In genomic region chr2:49068613-49069012, GRCh38 we compare ENCODE assay signal across 19 cellular contexts.
A peak's percentile ranks its signal among the peaks of the same experiment; 100 is the strongest.
DNase-seq lines count a peak whose midpoint lies in the region; ATAC-seq and TF ChIP-seq lines count a peak whose summit lies in the region.
"Had no signal": no experiment of that assay in that cellular context is flagged by ENCODE, and none has a peak within 500 bp of the region (broad histone marks: within the 10 kb centered on the region; RNA-seq: fewer than 3 reads in every experiment).

No MANE protein-coding gene starts in this region.

- TF ChIP-seq EP300 in Ishikawa (IDR thresholded peaks at IDR 0.05; ENCODE audit: borderline replicate concordance): no peak
- TF ChIP-seq EP300 in esophagus muscularis mucosa (IDR thresholded peaks at IDR 0.05): no peak

- intact Hi-C loops in esophagus muscularis mucosa (cut with DNase I): no loop called here
- intact Hi-C loops in prostate gland (cut with DNase I): no loop called here

- no peak overlapping the region for H3K4me3 Mint-ChIP-seq in WTC11
- H3K4me3 Mint-ChIP-seq: CD14-positive monocyte; CD4-positive, alpha-beta memory T cell; CD4-positive, CD25-positive, alpha-beta regulatory T cell; CD8-positive, alpha-beta memory T cell had no signal

- H3K9me3 Mint-ChIP-seq in WTC11: no peaks in the 10 kb centered on the region; the same call in 1 of the 2 replicates

- H3K9me3 ChIP-seq in parathyroid adenoma (ENCODE audit: control insufficient read depth, low read length): no peaks in the 10 kb centered on the region
- H3K9me3 ChIP-seq in esophagus muscularis mucosa: peaks cover 0 to 5% (median 2%) of the 10 kb centered on the region in 4 donors
- no peaks in the 10 kb centered on the region for H3K9me3 ChIP-seq in prostate gland
- H3K9me3 ChIP-seq: BE2C, BLaER1 had no signal

- no peak for TF ChIP-seq CTCF in WTC11 (IDR thresholded peaks at IDR 0.05)
- no peak for TF ChIP-seq CTCF in parathyroid adenoma (IDR thresholded peaks at IDR 0.05)
- TF ChIP-seq CTCF in esophagus muscularis mucosa (IDR thresholded peaks at IDR 0.05): no peak
- TF ChIP-seq CTCF in prostate gland (IDR thresholded peaks at IDR 0.05): no peak

- no peaks in the 10 kb centered on the region; the same call in 1 of the 2 replicates for H3K4me1 Mint-ChIP-seq in WTC11
- H3K4me1 Mint-ChIP-seq: CD14-positive monocyte; CD4-positive, alpha-beta memory T cell; CD4-positive, CD25-positive, alpha-beta regulatory T cell; CD8-positive, alpha-beta memory T cell had no signal

- H3K36me3 Mint-ChIP-seq in WTC11: no peaks in the 10 kb centered on the region
- H3K36me3 Mint-ChIP-seq: CD14-positive monocyte; CD4-positive, alpha-beta memory T cell; CD4-positive, CD25-positive, alpha-beta regulatory T cell; CD8-positive, alpha-beta memory T cell had no signal

- H3K27ac ChIP-seq in parathyroid adenoma: no peak overlapping the region
- no peak overlapping the region for H3K27ac ChIP-seq in esophagus muscularis mucosa (replicated peaks in 1 of 4)
- no peak overlapping the region for H3K27ac ChIP-seq in prostate gland
- H3K27ac ChIP-seq: BLaER1 had no signal

- TF ChIP-seq POLR2A in esophagus muscularis mucosa (IDR thresholded peaks at IDR 0.05; ENCODE audit: low read depth): no peak
- TF ChIP-seq POLR2A in prostate gland (IDR thresholded peaks at IDR 0.05): no peak

- H3K79me2 ChIP-seq in parathyroid adenoma: no peaks in the 10 kb centered on the region

- H3K27me3 ChIP-seq in parathyroid adenoma (ENCODE audit: control insufficient read depth, insufficient read depth, low read length) (no peaks in the 10 kb centered on the region), esophagus muscularis mucosa (no peaks in the 10 kb centered on the region), prostate gland (replicated peaks; ENCODE audit: insufficient read depth) (no peaks in the 10 kb centered on the region)
- H3K27me3 ChIP-seq: BE2C, BLaER1 had no signal

- POLR2A ChIA-PET in WTC11 (lab: Charles Lee): no interaction called here

- H3K4me3 ChIP-seq in parathyroid adenoma (ENCODE audit: low read depth, low read length) (no peak overlapping the region), esophagus muscularis mucosa (no peak overlapping the region), prostate gland (no peak overlapping the region)
- H3K4me3 ChIP-seq: BLaER1 had no signal

- no peaks in the 10 kb centered on the region for H3K27me3 Mint-ChIP-seq in WTC11 (ENCODE audit: low read depth)
- H3K27me3 Mint-ChIP-seq: CD4-positive, alpha-beta memory T cell; CD4-positive, CD25-positive, alpha-beta regulatory T cell; CD8-positive, alpha-beta memory T cell had no signal

- H3K27ac Mint-ChIP-seq in WTC11: no peak overlapping the region
- H3K27ac Mint-ChIP-seq: CD14-positive monocyte; CD4-positive, alpha-beta memory T cell; CD4-positive, CD25-positive, alpha-beta regulatory T cell; CD8-positive, alpha-beta memory T cell had no signal

- no peak overlapping the region for H3K9ac ChIP-seq in parathyroid adenoma
- H3K9ac ChIP-seq: BLaER1 had no signal

- CTCF ChIA-PET in WTC11 (lab: Charles Lee): no interaction called here

- no peak overlapping the region for H3K4me2 ChIP-seq in parathyroid adenoma (ENCODE audit: low read length)
- H3K4me2 ChIP-seq: BLaER1 had no signal

- no peak for TF ChIP-seq RAD21 in Ishikawa (IDR thresholded peaks at IDR 0.05; ENCODE audit: low read depth)

- DNase-seq in WTC11 (ENCODE audit: low spot score) (no peak), SIG-M5 treated with dmso at 0.1 percent for 504 hours (lab: John Stamatoyannopoulos, UW; ENCODE audit: unreplicated experiment) (no peak), esophagus muscularis mucosa (ENCODE audit: extremely low spot score) (no peak), prostate gland (ENCODE audit: low spot score) (no peak)
- DNase-seq: 8988T; ACHN; BE2C; C1 segment of cervical spinal cord; Calu3; CD4-positive, alpha-beta memory T cell; CD4-positive, CD25-positive, alpha-beta regulatory T cell; CD8-positive, alpha-beta memory T cell; COR-L47; DMS79 treated with DMSO at 0.1 percent for 48 hours; GF-D8 had no signal

- H3K36me3 ChIP-seq in parathyroid adenoma (ENCODE audit: control insufficient read depth, insufficient read depth, low read length) (no peaks in the 10 kb centered on the region), esophagus muscularis mucosa (no peaks in the 10 kb centered on the region), prostate gland (no peaks in the 10 kb centered on the region)
- H3K36me3 ChIP-seq: BE2C, BLaER1 had no signal

- H3K4me1 ChIP-seq in parathyroid adenoma: no peaks in the 10 kb centered on the region
- peaks cover 0 to 11% (median 0%) of the 10 kb centered on the region in 4 donors for H3K4me1 ChIP-seq in esophagus muscularis mucosa
- no peaks in the 10 kb centered on the region for H3K4me1 ChIP-seq in prostate gland (replicated peaks)
- H3K4me1 ChIP-seq: BE2C, BLaER1 had no signal

- peak; percentile 59; the same call in 1 of the 2 replicates for ATAC-seq in WTC11

- H2AFZ ChIP-seq in parathyroid adenoma: peak overlapping the region; percentile 30

TF ChIP-seq in Ishikawa, 13 proteins besides CTCF, POLR2A, EP300 and RAD21:
- TF ChIP-seq REST (IDR thresholded peaks at IDR 0.05; ENCODE audit: low read depth): peak; percentile 34; the same call in 1 of the 2 replicates
- no peak for TF ChIP-seq TCF12 (IDR thresholded peaks at IDR 0.05; ENCODE audit: low read depth)

TF ChIP-seq in WTC11, 78 proteins besides CTCF, POLR2A, EP300 and RAD21 (continues in another document):
- TF ChIP-seq NR3C1 (CRISPR knock-in tag; conservative IDR thresholded peaks at IDR 0.05; ENCODE audit: low read depth) (no peak), TCF7 (CRISPR knock-in tag; IDR thresholded peaks at IDR 0.05; ENCODE audit: low read depth) (no peak), SMAD4 (CRISPR knock-in tag; IDR thresholded peaks at IDR 0.05) (no peak), FOXP1 (CRISPR knock-in tag; IDR thresholded peaks at IDR 0.05; ENCODE audit: borderline replicate concordance) (no peak), TEAD4 (CRISPR knock-in tag; IDR thresholded peaks at IDR 0.05) (no peak), IRF1 (CRISPR knock-in tag; IDR thresholded peaks at IDR 0.05) (no peak), ZNF138 (CRISPR knock-in tag; conservative IDR thresholded peaks at IDR 0.05) (no peak), ZNF416 (CRISPR knock-in tag; IDR thresholded peaks at IDR 0.05) (no peak), CREB1 (CRISPR knock-in tag; IDR thresholded peaks at IDR 0.05) (no peak), MXD4 (CRISPR knock-in tag; IDR thresholded peaks at IDR 0.05; ENCODE audit: borderline replicate concordance) (no peak), MYBL2 (CRISPR knock-in tag; IDR thresholded peaks at IDR 0.05) (no peak), ETV6 (CRISPR knock-in tag; IDR thresholded peaks at IDR 0.05) (no peak), GABPB1 (CRISPR knock-in tag; IDR thresholded peaks at IDR 0.05) (no peak), ZNF671 (CRISPR knock-in tag; IDR thresholded peaks at IDR 0.05) (no peak), STAT6 (CRISPR knock-in tag; conservative IDR thresholded peaks at IDR 0.05; ENCODE audit: low read depth) (no peak), JAZF1 (CRISPR knock-in tag; IDR thresholded peaks at IDR 0.05) (no peak), ZNF281 (CRISPR knock-in tag; IDR thresholded peaks at IDR 0.05) (no peak)
